ENCODE assay signal across 11 cellular contexts in genomic region chr3:11300970-11301369, GRCh38. TPM values are rescaled to one million over a fixed set of nuclear protein-coding genes. Genes with fewer than 3 reads are reported as not detected.
DNase-seq lines count a peak whose midpoint lies in the region; ATAC-seq and TF ChIP-seq lines count a peak whose summit lies in the region.
"Had no signal": no experiment of that assay in that cellular context is flagged by ENCODE, and none has a peak within 500 bp of the region (broad histone marks: within the 10 kb centered on the region; RNA-seq: fewer than 3 reads in every experiment).

No MANE protein-coding gene starts in this region.

- H4K20me1 ChIP-seq in PC-9 (ENCODE audit: insufficient read depth): no peaks in the 10 kb centered on the region

- peaks cover 64% of the 10 kb centered on the region for H3K36me3 Mint-ChIP-seq in activated CD4-positive, alpha-beta memory T cell treated with anti-CD3 and anti-CD28 coated beads, Interleukin-2, amount 10 ng/mL, durations not matched to agents 7 days and 5 days (ENCODE audit: low read depth)

- H3K27ac ChIP-seq in PC-9 (no peak overlapping the region), coronary artery (no peak overlapping the region)
- H3K27ac ChIP-seq: dorsolateral prefrontal cortex had no signal

- H3K4me1 Mint-ChIP-seq in activated CD4-positive, alpha-beta memory T cell treated with anti-CD3 and anti-CD28 coated beads, Interleukin-2, amount 10 ng/mL, durations not matched to agents 7 days and 5 days: peaks cover 28% of the 10 kb centered on the region

- TF ChIP-seq CTCF in PC-9 (conservative IDR thresholded peaks at IDR 0.05) (no peak), coronary artery (IDR thresholded peaks at IDR 0.05) (no peak)

- no peaks in the 10 kb centered on the region for H3K9me3 ChIP-seq in PC-9 (ENCODE audit: insufficient read depth, low read depth)

- H3K4me1 ChIP-seq in PC-9 (replicated peaks; ENCODE audit: insufficient read depth): peaks cover 23% of the 10 kb centered on the region

- intact Hi-C loops in PC-9 (cut with micrococcal nuclease; ENCODE audit: unreplicated experiment): no loop called here

- ATAC-seq in GM19324 (IDR thresholded peaks at IDR 0.05; ENCODE audit: low FRiP score, unreplicated experiment) (peak; percentile 73), HG03025 (IDR thresholded peaks at IDR 0.05; ENCODE audit: low FRiP score, unreplicated experiment) (peak; percentile 51), HG03039 (IDR thresholded peaks at IDR 0.05; ENCODE audit: unreplicated experiment) (no peak)
- ATAC-seq: left colon had no signal

- no peak overlapping the region for H3K4me3 Mint-ChIP-seq in activated CD4-positive, alpha-beta memory T cell treated with anti-CD3 and anti-CD28 coated beads, Interleukin-2, amount 10 ng/mL, durations not matched to agents 7 days and 5 days

- CTCF ChIA-PET in activated CD4-positive, alpha-beta memory T cell treated with anti-CD3 and anti-CD28 coated beads, Interleukin-2, amount 10 ng/mL, durations not matched to agents 7 days and 5 days (lab: Charles Lee): interaction anchor here (0.9 to 1.4 kb wide), 2 partner anchors 29 to 34 kb away, joined by 3 to 4 read pairs; partner anchors contain the start of gene ATG7
- CTCF ChIA-PET in PC-9 (lab: Charles Lee): no interaction called here

- H3K36me3 ChIP-seq in PC-9 (ENCODE audit: low read depth): peaks cover 56% of the 10 kb centered on the region

- H3K4me2 ChIP-seq in PC-9: no peak overlapping the region

- H3K27me3 Mint-ChIP-seq in activated CD4-positive, alpha-beta memory T cell treated with anti-CD3 and anti-CD28 coated beads, Interleukin-2, amount 10 ng/mL, durations not matched to agents 7 days and 5 days: no peaks in the 10 kb centered on the region

- H3F3A ChIP-seq in PC-9 (ENCODE audit: insufficient read depth, low read depth): no peaks in the 10 kb centered on the region; the same call in 1 of the 2 replicates

- H3K27ac Mint-ChIP-seq in activated CD4-positive, alpha-beta memory T cell treated with anti-CD3 and anti-CD28 coated beads, Interleukin-2, amount 10 ng/mL, durations not matched to agents 7 days and 5 days: peak overlapping the region; percentile 56

- POLR2A ChIA-PET in activated CD4-positive, alpha-beta memory T cell treated with anti-CD3 and anti-CD28 coated beads, Interleukin-2, amount 10 ng/mL, durations not matched to agents 7 days and 5 days (lab: Charles Lee): interaction anchor here (1.0 to 2.8 kb wide), 3 partner anchors 10 to 62 kb away, joined by 3 to 19 read pairs (median 5); partner anchors contain the start of gene ATG7
- POLR2A ChIA-PET in PC-9 (lab: Charles Lee; ENCODE audit: unreplicated experiment): no interaction called here

- peak; percentile 18 for DNase-seq in AG08396 (ENCODE audit: low spot score)
- peak; percentile 26 for DNase-seq in activated CD4-positive, alpha-beta memory T cell treated with anti-CD3 and anti-CD28 coated beads, Interleukin-2, amount 10 ng/mL, durations not matched to agents 7 days and 5 days
- no peak for DNase-seq in NCI-H524 (lab: John Stamatoyannopoulos, UW)
- DNase-seq in PC-9: no peak
- no peak for DNase-seq in coronary artery (ENCODE audit: low spot score)
- DNase-seq: dorsolateral prefrontal cortex; left colon; NK-92 treated with Interleukin-12 subunit alpha and Interleukin-12 subunit beta, amount 100 ng/mL, for 24 hours had no signal

- H3K27me3 ChIP-seq in PC-9 (ENCODE audit: insufficient read depth, low read depth): no peaks in the 10 kb centered on the region
- H3K27me3 ChIP-seq: dorsolateral prefrontal cortex had no signal

- peaks cover 6% of the 10 kb centered on the region; the same call in 1 of the 2 replicates for H3K79me2 ChIP-seq in PC-9 (ENCODE audit: low read depth)

- no peaks in the 10 kb centered on the region for H3K9me3 Mint-ChIP-seq in activated CD4-positive, alpha-beta memory T cell treated with anti-CD3 and anti-CD28 coated beads, Interleukin-2, amount 10 ng/mL, durations not matched to agents 7 days and 5 days

- no peak overlapping the region for H2AFZ ChIP-seq in PC-9

- H3K4me3 ChIP-seq in PC-9 (no peak overlapping the region), coronary artery (no peak overlapping the region)
- H3K4me3 ChIP-seq: dorsolateral prefrontal cortex had no signal

- no TSS peak for BruUV-seq in PC-9 (replicated peaks; lab: Mats Ljungman, UMichigan)

- H3K9me2 ChIP-seq in PC-9 (ENCODE audit: insufficient read depth): no peaks in the 10 kb centered on the region

RNA-seq across cellular contexts. Expression of gene ATG7, which starts 28.8 kb away (rescaled TPM):
- 10 to 100 TPM; 26.9 to 35.1 TPM for total RNA-seq in activated CD4-positive, alpha-beta memory T cell treated with anti-CD3 and anti-CD28 coated beads, Interleukin-2, amount 10 ng/mL, durations not matched to agents 7 days and 5 days
- total RNA-seq in PC-9 (2021): 53.1 and 56.1 TPM in 2 replicates

Comparison
In these comparisons a context has a peak if more than half of its experiments do, and no peak if none do; other contexts are left out.
1. DNase-seq: peak in AG08396 (single experiment) and activated CD4-positive, alpha-beta memory T cell treated with anti-CD3 and anti-CD28 coated beads, Interleukin-2, amount 10 ng/mL, durations not matched to agents 7 days and 5 days (single experiment); none in NCI-H524 (0 of 2), PC-9 (0 of 2) and coronary artery (single experiment).